Comparison of ENCODE assay signal across 1 cellular context in genomic region chr2:37323770-37324535, GRCh38.
TF ChIP-seq lines count a peak whose summit lies in the region.

No MANE protein-coding gene starts in this region.

TF ChIP-seq in HepG2, 621 proteins besides CTCF, POLR2A, EP300 and RAD21 (continued from another document and continues in another):
- TF ChIP-seq THAP9 (CRISPR knock-in tag; IDR thresholded peaks at IDR 0.05; ENCODE audit: borderline replicate concordance) (no peak), FOXM1 (CRISPR knock-in tag; IDR thresholded peaks at IDR 0.05) (no peak), FOXO1 (CRISPR knock-in tag; IDR thresholded peaks at IDR 0.05) (no peak), PRDM4 (CRISPR knock-in tag; IDR thresholded peaks at IDR 0.05; ENCODE audit: borderline replicate concordance) (no peak), ZNF512B (CRISPR knock-in tag; IDR thresholded peaks at IDR 0.05; ENCODE audit: borderline replicate concordance) (peak; percentile 86; the same call in 1 of the 2 replicates), ZNF883 (CRISPR knock-in tag; IDR thresholded peaks at IDR 0.05; ENCODE audit: not compliant biosample characterization) (peak; percentile 61), POLR2AphosphoS5 (IDR thresholded peaks at IDR 0.05; ENCODE audit: low read depth, low read length) (no peak; the same call in 1 of the 2 replicates), PTBP1 (IDR thresholded peaks at IDR 0.05; ENCODE audit: low read depth, low read length, poor library complexity, severe bottlenecking) (no peak), SNAI1 (CRISPR knock-in tag; IDR thresholded peaks at IDR 0.05; ENCODE audit: borderline replicate concordance) (peak; percentile 20; the same call in 1 of the 2 replicates), CC2D1A (CRISPR knock-in tag; IDR thresholded peaks at IDR 0.05) (no peak), ZNF792 (CRISPR knock-in tag; IDR thresholded peaks at IDR 0.05) (0 out of 2 replicates have a peak, but pooled peaks have one; percentile 22), ZFY (CRISPR knock-in tag; IDR thresholded peaks at IDR 0.05) (peak; percentile 62), BRD4 (CRISPR knock-in tag; IDR thresholded peaks at IDR 0.05) (no peak), MLLT10 (CRISPR knock-in tag; IDR thresholded peaks at IDR 0.05) (no peak), SPEN (CRISPR knock-in tag; IDR thresholded peaks at IDR 0.05; ENCODE audit: low read depth) (peak; percentile 17; the same call in 1 of the 2 replicates), SNAPC2 (CRISPR knock-in tag; IDR thresholded peaks at IDR 0.05) (no peak), ZNF451 (CRISPR knock-in tag; IDR thresholded peaks at IDR 0.05) (peak; percentile 27; the same call in 1 of the 2 replicates), ARNT2 (CRISPR knock-in tag; IDR thresholded peaks at IDR 0.05; ENCODE audit: low read depth) (peak; percentile 39; the same call in 1 of the 2 replicates), MED8 (CRISPR knock-in tag; IDR thresholded peaks at IDR 0.05; ENCODE audit: insufficient replicate concordance) (peak; percentile 21), ZNF362 (CRISPR knock-in tag; IDR thresholded peaks at IDR 0.05; ENCODE audit: borderline replicate concordance) (no peak), ASH2L (IDR thresholded peaks at IDR 0.05; ENCODE audit: insufficient read length, low read depth, low read length) (peak; percentile 87), FLYWCH1 (CRISPR knock-in tag; IDR thresholded peaks at IDR 0.05) (no peak), ZMYM4 (CRISPR knock-in tag; IDR thresholded peaks at IDR 0.05) (peak; percentile 20; the same call in 1 of the 2 replicates), ZNF605 (CRISPR knock-in tag; IDR thresholded peaks at IDR 0.05) (peak; percentile 75; the same call in 1 of the 2 replicates), ZNF781 (CRISPR knock-in tag; IDR thresholded peaks at IDR 0.05; ENCODE audit: borderline replicate concordance, not compliant biosample characterization) (peak; percentile 43), ELF1 (CRISPR knock-in tag; IDR thresholded peaks at IDR 0.05) (no peak), SP2 (CRISPR knock-in tag; IDR thresholded peaks at IDR 0.05) (no peak), GABPB1 (CRISPR knock-in tag; IDR thresholded peaks at IDR 0.05) (peak; percentile 42), ZNF484 (CRISPR knock-in tag; IDR thresholded peaks at IDR 0.05; ENCODE audit: borderline replicate concordance, low read depth) (no peak), JUND (CRISPR knock-in tag; IDR thresholded peaks at IDR 0.05) (no peak), PATZ1 (CRISPR knock-in tag; IDR thresholded peaks at IDR 0.05) (peak; percentile 20; the same call in 1 of the 2 replicates), ZSCAN30 (CRISPR knock-in tag; IDR thresholded peaks at IDR 0.05) (no peak), ZBTB2 (CRISPR knock-in tag; IDR thresholded peaks at IDR 0.05; ENCODE audit: low read depth) (0 out of 2 replicates have a peak, but pooled peaks have one; percentile 7), FOXK2 (IDR thresholded peaks at IDR 0.05) (no peak)
- TF ChIP-seq, protein P1, sequence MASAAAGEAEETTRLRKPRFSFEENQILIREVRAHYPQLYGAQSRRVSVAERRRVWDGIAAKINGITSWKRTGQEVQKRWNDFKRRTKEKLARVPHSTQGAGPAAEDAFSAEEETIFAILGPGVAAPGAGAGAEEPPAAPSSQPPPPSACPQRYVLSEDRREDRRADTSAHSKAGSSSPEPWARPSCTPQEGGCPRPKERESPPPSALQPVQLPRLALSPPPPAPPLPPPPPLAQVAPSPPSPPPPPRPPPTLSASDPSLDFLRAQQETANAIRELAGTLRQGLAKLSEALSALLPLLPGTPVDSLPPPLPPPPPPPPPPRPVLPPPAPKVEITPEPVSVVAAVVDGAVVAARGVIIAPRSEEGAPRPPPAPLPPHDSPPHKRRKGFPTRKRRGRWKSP (CRISPR knock-in tag; IDR thresholded peaks at IDR 0.05) = no peak
- TF ChIP-seq, protein P2, sequence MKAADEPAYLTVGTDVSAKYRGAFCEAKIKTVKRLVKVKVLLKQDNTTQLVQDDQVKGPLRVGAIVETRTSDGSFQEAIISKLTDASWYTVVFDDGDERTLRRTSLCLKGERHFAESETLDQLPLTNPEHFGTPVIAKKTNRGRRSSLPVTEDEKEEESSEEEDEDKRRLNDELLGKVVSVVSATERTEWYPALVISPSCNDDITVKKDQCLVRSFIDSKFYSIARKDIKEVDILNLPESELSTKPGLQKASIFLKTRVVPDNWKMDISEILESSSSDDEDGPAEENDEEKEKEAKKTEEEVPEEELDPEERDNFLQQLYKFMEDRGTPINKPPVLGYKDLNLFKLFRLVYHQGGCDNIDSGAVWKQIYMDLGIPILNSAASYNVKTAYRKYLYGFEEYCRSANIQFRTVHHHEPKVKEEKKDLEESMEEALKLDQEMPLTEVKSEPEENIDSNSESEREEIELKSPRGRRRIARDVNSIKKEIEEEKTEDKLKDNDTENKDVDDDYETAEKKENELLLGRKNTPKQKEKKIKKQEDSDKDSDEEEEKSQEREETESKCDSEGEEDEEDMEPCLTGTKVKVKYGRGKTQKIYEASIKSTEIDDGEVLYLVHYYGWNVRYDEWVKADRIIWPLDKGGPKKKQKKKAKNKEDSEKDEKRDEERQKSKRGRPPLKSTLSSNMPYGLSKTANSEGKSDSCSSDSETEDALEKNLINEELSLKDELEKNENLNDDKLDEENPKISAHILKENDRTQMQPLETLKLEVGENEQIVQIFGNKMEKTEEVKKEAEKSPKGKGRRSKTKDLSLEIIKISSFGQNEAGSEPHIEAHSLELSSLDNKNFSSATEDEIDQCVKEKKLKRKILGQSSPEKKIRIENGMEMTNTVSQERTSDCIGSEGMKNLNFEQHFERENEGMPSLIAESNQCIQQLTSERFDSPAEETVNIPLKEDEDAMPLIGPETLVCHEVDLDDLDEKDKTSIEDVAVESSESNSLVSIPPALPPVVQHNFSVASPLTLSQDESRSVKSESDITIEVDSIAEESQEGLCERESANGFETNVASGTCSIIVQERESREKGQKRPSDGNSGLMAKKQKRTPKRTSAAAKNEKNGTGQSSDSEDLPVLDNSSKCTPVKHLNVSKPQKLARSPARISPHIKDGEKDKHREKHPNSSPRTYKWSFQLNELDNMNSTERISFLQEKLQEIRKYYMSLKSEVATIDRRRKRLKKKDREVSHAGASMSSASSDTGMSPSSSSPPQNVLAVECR (CRISPR knock-in tag; IDR thresholded peaks at IDR 0.05; ENCODE audit: borderline replicate concordance) = peak; percentile 29; the same call in 1 of the 2 replicates
- TF ChIP-seq, protein P3, sequence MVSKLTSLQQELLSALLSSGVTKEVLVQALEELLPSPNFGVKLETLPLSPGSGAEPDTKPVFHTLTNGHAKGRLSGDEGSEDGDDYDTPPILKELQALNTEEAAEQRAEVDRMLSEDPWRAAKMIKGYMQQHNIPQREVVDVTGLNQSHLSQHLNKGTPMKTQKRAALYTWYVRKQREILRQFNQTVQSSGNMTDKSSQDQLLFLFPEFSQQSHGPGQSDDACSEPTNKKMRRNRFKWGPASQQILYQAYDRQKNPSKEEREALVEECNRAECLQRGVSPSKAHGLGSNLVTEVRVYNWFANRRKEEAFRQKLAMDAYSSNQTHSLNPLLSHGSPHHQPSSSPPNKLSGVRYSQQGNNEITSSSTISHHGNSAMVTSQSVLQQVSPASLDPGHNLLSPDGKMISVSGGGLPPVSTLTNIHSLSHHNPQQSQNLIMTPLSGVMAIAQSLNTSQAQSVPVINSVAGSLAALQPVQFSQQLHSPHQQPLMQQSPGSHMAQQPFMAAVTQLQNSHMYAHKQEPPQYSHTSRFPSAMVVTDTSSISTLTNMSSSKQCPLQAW (CRISPR knock-in tag; IDR thresholded peaks at IDR 0.05) = peak; percentile 53; the same call in 1 of the 2 replicates
